ENCODE assay signal across 29 cellular contexts in genomic region chr7:25864511-25864910, GRCh38.
"Had no signal": no experiment of that assay in that cellular context is flagged by ENCODE, and none has a peak within 500 bp of the region (broad histone marks: within the 10 kb centered on the region; RNA-seq: fewer than 3 reads in every experiment).

No MANE protein-coding gene starts in this region.

- H3K9me3 Mint-ChIP-seq: activated CD4-positive, alpha-beta memory T cell treated with anti-CD3 and anti-CD28 coated beads, Interleukin-2, amount 10 ng/mL, durations not matched to agents 7 days and 5 days had no signal

- H3K36me3 ChIP-seq: ascending aorta, cardiac muscle cell had no signal

- H3K4me3 ChIP-seq: ascending aorta, cardiac muscle cell, PC-9 had no signal

- H3K4me3 Mint-ChIP-seq: activated CD4-positive, alpha-beta memory T cell treated with anti-CD3 and anti-CD28 coated beads, Interleukin-2, amount 10 ng/mL, durations not matched to agents 7 days and 5 days; activated CD8-positive, alpha-beta memory T cell treated with anti-CD3 and anti-CD28 coated beads, Interleukin-2, amount 10 ng/mL, durations not matched to agents 7 days and 5 days; activated naive CD4-positive, alpha-beta T cell treated with anti-CD3 and anti-CD28 coated beads, Interleukin-2, amount 10 ng/mL, durations not matched to agents 7 days and 5 days; central memory CD8-positive, alpha-beta T cell had no signal

- ATAC-seq: activated CD8-positive, alpha-beta memory T cell treated with anti-CD3 and anti-CD28 coated beads, Interleukin-2, amount 10 ng/mL, durations not matched to agents 7 days and 5 days had no signal

- H3K27ac Mint-ChIP-seq: activated CD4-positive, alpha-beta memory T cell treated with anti-CD3 and anti-CD28 coated beads, Interleukin-2, amount 10 ng/mL, durations not matched to agents 7 days and 5 days; activated CD8-positive, alpha-beta memory T cell treated with anti-CD3 and anti-CD28 coated beads, Interleukin-2, amount 10 ng/mL, durations not matched to agents 7 days and 5 days; activated naive CD4-positive, alpha-beta T cell treated with anti-CD3 and anti-CD28 coated beads, Interleukin-2, amount 10 ng/mL, durations not matched to agents 7 days and 5 days; activated naive CD8-positive, alpha-beta T cell treated with anti-CD3 and anti-CD28 coated beads, Interleukin-2, amount 10 ng/mL, durations not matched to agents 7 days and 5 days had no signal

- H3K4me2 ChIP-seq: PC-9 had no signal

- H3K27ac ChIP-seq: ascending aorta, cardiac muscle cell, PC-9, VCaP had no signal

- DNase-seq: activated CD4-positive, alpha-beta memory T cell treated with anti-CD3 and anti-CD28 coated beads, Interleukin-2, amount 10 ng/mL, durations not matched to agents 7 days and 5 days; activated CD4-positive, alpha-beta T cell treated with anti-CD3 and anti-CD28 coated beads for 1 hour; activated CD4-positive, alpha-beta T cell treated with anti-CD3 and anti-CD28 coated beads for 48 hours; activated CD4-positive, CD25-positive, alpha-beta regulatory T cell; activated CD8-positive, alpha-beta memory T cell treated with anti-CD3 and anti-CD28 coated beads for 24 hours; activated CD8-positive, alpha-beta memory T cell treated with anti-CD3 and anti-CD28 coated beads, Interleukin-2, amount 10 ng/mL, durations not matched to agents 7 days and 5 days; activated CD8-positive, alpha-beta memory T cell treated with anti-CD3 and anti-CD28 coated beads, Interleukin-2, amount 50 U/mL, for 48 hours; activated effector memory CD4-positive, alpha-beta T cell treated with Interleukin-2 at 50 U/mL for 16 hours; activated naive CD4-positive, alpha-beta T cell treated with anti-CD3 and anti-CD28 coated beads, Interleukin-2, amount 10 ng/mL, durations not matched to agents 7 days and 5 days; activated naive CD8-positive, alpha-beta T cell treated with anti-CD3 and anti-CD28 coated beads, Interleukin-2, amount 10 ng/mL, durations not matched to agents 7 days and 5 days; activated T-cell treated with anti-CD3 and anti-CD28 coated beads, Interleukin-2, amount 50 U/mL, for 48 hours; amygdala; NCI-H1105 treated with DMSO at 0.1 percent for 48 hours; NCI-H1436; NCI-H2081 treated with DMSO at 0.1 percent for 48 hours; NCI-H226; NCI-H524; NCI-H69; NK-92 treated with Interleukin-12 subunit alpha and Interleukin-12 subunit beta, amount 100 ng/mL, for 24 hours; PC-9; Right ventricle myocardium superior; SW 1271; T-helper 1 cell; T-helper 2 cell; T-helper 9 cell had no signal

- H3K4me1 ChIP-seq: ascending aorta had no signal
